28 cellular contexts compared by ENCODE assay signal in the genomic region with DNA sequence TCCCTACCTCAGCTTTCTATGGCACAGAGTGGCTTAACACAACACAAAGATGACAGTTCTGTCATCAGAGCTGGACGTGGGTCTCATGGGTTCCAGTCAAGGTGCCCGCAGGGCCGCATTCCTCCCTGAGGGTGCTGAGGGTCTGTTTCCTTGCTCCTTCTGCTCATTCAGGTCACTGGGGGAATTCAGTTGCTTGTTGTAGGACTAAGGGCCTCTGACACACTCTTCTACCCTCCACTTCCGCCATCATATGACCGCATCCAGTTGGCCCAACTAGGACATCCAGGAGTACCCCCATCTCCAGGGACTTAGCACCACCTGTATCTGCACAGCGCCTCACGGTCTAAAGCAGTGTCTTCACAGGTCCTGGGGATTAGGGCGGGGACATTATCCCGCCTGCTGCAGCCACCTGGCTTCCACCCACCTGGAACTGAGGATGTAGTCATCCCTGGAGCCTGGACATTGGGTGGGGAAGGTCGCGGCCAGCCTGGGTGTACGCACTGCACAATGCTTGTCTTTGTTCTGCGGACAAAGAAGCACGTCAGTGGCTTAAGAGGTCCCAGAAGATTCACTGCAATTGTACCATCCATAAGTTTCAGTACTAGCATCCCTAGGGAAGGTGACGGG.
"Had no signal": no experiment of that assay in that cellular context is flagged by ENCODE, and none has a peak within 500 bp of the region (broad histone marks: within the 10 kb centered on the region; RNA-seq: fewer than 3 reads in every experiment).

No MANE protein-coding gene starts in this region.

- H3K9me3 ChIP-seq: heart left ventricle, neutrophil, ovary, thoracic aorta, upper lobe of right lung had no signal

- H3K9me3 Mint-ChIP-seq: activated B cell treated with CpG ODN at 0.5 μM for 24 hours; activated CD8-positive, alpha-beta T cell treated with anti-CD3 and anti-CD28 coated beads for 36 hours; activated T-cell treated with anti-CD3 and anti-CD28 coated beads, Interleukin-2, amount 50 U/mL, for 4 hours; activated T-helper 17 cell treated with anti-CD3 and anti-CD28 coated beads, Interleukin-2, amount 50 U/mL, for 72 hours; nephron; stimulated activated effector memory CD8-positive, alpha-beta T cell treated with anti-CD3 and anti-CD28 coated beads, Interleukin-12 subunit alpha, Interleukin-12 subunit beta, amount 100 ng/mL, for 72 hours; stimulated activated naive CD8-positive, alpha-beta T cell treated with anti-CD3 and anti-CD28 coated beads, Interleukin-15, Interleukin-2, amounts not matched to agents 100 ng/mL and 50 ng/mL, for 24 hours; T-cell; T-helper 2 cell treated with Interferon-gamma antibody and Interleukin-4, amounts not matched to agents 5 μg/mL and 100 μg/mL, for 36 hours had no signal

- H3K27me3 ChIP-seq: brain microvascular endothelial cell, neutrophil, ovary, upper lobe of right lung had no signal

- H3K4me3 Mint-ChIP-seq: activated B cell treated with CpG ODN at 0.5 μM for 24 hours; activated CD8-positive, alpha-beta T cell treated with anti-CD3 and anti-CD28 coated beads for 36 hours; activated T-cell treated with anti-CD3 and anti-CD28 coated beads, Interleukin-2, amount 50 U/mL, for 4 hours; activated T-helper 17 cell treated with anti-CD3 and anti-CD28 coated beads, Interleukin-2, amount 50 U/mL, for 72 hours; dendritic cell treated with granulocyte-macrophage colony-stimulating factor and Interleukin-4, amounts not matched to agents 40 ng/mL and 50 ng/mL, for 4 days; nephron; stimulated activated effector memory CD8-positive, alpha-beta T cell treated with anti-CD3 and anti-CD28 coated beads, Interleukin-12 subunit alpha, Interleukin-12 subunit beta, amount 100 ng/mL, for 72 hours; stimulated activated naive CD8-positive, alpha-beta T cell treated with anti-CD3 and anti-CD28 coated beads, Interleukin-15, Interleukin-2, amounts not matched to agents 100 ng/mL and 50 ng/mL, for 24 hours; T-cell; T-helper 2 cell treated with Interferon-gamma antibody and Interleukin-4, amounts not matched to agents 5 μg/mL and 100 μg/mL, for 36 hours had no signal

- H3K27ac Mint-ChIP-seq: activated B cell treated with CpG ODN at 0.5 μM for 24 hours; activated CD8-positive, alpha-beta T cell treated with anti-CD3 and anti-CD28 coated beads for 36 hours; activated T-helper 17 cell treated with anti-CD3 and anti-CD28 coated beads, Interleukin-2, amount 50 U/mL, for 72 hours; dendritic cell treated with granulocyte-macrophage colony-stimulating factor and Interleukin-4, amounts not matched to agents 40 ng/mL and 50 ng/mL, for 4 days; nephron; stimulated activated effector memory CD8-positive, alpha-beta T cell treated with anti-CD3 and anti-CD28 coated beads, Interleukin-12 subunit alpha, Interleukin-12 subunit beta, amount 100 ng/mL, for 72 hours; stimulated activated naive CD8-positive, alpha-beta T cell treated with anti-CD3 and anti-CD28 coated beads, Interleukin-15, Interleukin-2, amounts not matched to agents 100 ng/mL and 50 ng/mL, for 24 hours; T-cell; T-helper 2 cell treated with Interferon-gamma antibody and Interleukin-4, amounts not matched to agents 5 μg/mL and 100 μg/mL, for 36 hours had no signal

- H3K4me1 Mint-ChIP-seq: activated B cell treated with CpG ODN at 0.5 μM for 24 hours; activated T-helper 17 cell treated with anti-CD3 and anti-CD28 coated beads, Interleukin-2, amount 50 U/mL, for 72 hours; stimulated activated effector memory CD8-positive, alpha-beta T cell treated with anti-CD3 and anti-CD28 coated beads, Interleukin-12 subunit alpha, Interleukin-12 subunit beta, amount 100 ng/mL, for 72 hours; T-cell had no signal

- ATAC-seq: activated CD8-positive, alpha-beta T cell treated with anti-CD3 and anti-CD28 coated beads for 36 hours; activated T-cell treated with anti-CD3 and anti-CD28 coated beads, Interleukin-2, amount 50 U/mL, for 4 hours; activated T-helper 17 cell treated with anti-CD3 and anti-CD28 coated beads, Interleukin-2, amount 50 U/mL, for 72 hours; heart left ventricle; sciatic nerve; stimulated activated effector memory CD8-positive, alpha-beta T cell treated with anti-CD3 and anti-CD28 coated beads, Interleukin-12 subunit alpha, Interleukin-12 subunit beta, amount 100 ng/mL, for 72 hours; T-cell; upper lobe of right lung had no signal

- H3K36me3 ChIP-seq: brain microvascular endothelial cell, heart left ventricle, left ventricle myocardium inferior, neutrophil, ovary, thoracic aorta, upper lobe of right lung had no signal

- H3K4me3 ChIP-seq: heart left ventricle, left ventricle myocardium inferior, ovary, skin epidermis, thoracic aorta, upper lobe of right lung had no signal

- H3K27ac ChIP-seq: brain microvascular endothelial cell, heart left ventricle, left ventricle myocardium inferior, neutrophil, ovary, skin epidermis, thoracic aorta, upper lobe of right lung had no signal

- DNase-seq: activated B cell treated with CpG ODN at 0.5 μM for 24 hours; activated CD4-positive, alpha-beta T cell treated with anti-CD3 and anti-CD28 coated beads, Interleukin-2, amount 50 U/mL, for 1 hour; activated CD8-positive, alpha-beta T cell treated with anti-CD3 and anti-CD28 coated beads for 36 hours; activated gamma-delta T cell treated with Interleukin-2 at 50 U/mL for 16 hours; activated naive CD4-positive, alpha-beta T cell treated with anti-CD3 and anti-CD28 coated beads, Interleukin-2, amount 50 U/mL, for 16 hours; activated T-cell treated with anti-CD3 and anti-CD28 coated beads, Interleukin-2, amount 50 U/mL, for 4 hours; amniotic stem cell; brain microvascular endothelial cell; caudate nucleus; effector CD8-positive, alpha-beta T cell; erythroblast; foreskin fibroblast; heart left ventricle; left ventricle myocardium inferior; ovary; stimulated activated CD4-positive, alpha-beta T cell treated with anti-CD3 and anti-CD28 coated beads, Interleukin-4, amount 100 ng/mL, for 24 hours; upper lobe of right lung had no signal

- H3K27me3 Mint-ChIP-seq: activated CD8-positive, alpha-beta T cell treated with anti-CD3 and anti-CD28 coated beads for 36 hours; dendritic cell treated with granulocyte-macrophage colony-stimulating factor and Interleukin-4, amounts not matched to agents 40 ng/mL and 50 ng/mL, for 4 days; stimulated activated naive CD8-positive, alpha-beta T cell treated with anti-CD3 and anti-CD28 coated beads, Interleukin-15, Interleukin-2, amounts not matched to agents 100 ng/mL and 50 ng/mL, for 24 hours had no signal

- H3K4me1 ChIP-seq: heart left ventricle, left ventricle myocardium inferior, upper lobe of right lung had no signal

- H3K36me3 Mint-ChIP-seq: stimulated activated effector memory CD8-positive, alpha-beta T cell treated with anti-CD3 and anti-CD28 coated beads, Interleukin-12 subunit alpha, Interleukin-12 subunit beta, amount 100 ng/mL, for 72 hours; T-cell had no signal
